ENCODE assay signal across 8 cellular contexts in the genomic region with DNA sequence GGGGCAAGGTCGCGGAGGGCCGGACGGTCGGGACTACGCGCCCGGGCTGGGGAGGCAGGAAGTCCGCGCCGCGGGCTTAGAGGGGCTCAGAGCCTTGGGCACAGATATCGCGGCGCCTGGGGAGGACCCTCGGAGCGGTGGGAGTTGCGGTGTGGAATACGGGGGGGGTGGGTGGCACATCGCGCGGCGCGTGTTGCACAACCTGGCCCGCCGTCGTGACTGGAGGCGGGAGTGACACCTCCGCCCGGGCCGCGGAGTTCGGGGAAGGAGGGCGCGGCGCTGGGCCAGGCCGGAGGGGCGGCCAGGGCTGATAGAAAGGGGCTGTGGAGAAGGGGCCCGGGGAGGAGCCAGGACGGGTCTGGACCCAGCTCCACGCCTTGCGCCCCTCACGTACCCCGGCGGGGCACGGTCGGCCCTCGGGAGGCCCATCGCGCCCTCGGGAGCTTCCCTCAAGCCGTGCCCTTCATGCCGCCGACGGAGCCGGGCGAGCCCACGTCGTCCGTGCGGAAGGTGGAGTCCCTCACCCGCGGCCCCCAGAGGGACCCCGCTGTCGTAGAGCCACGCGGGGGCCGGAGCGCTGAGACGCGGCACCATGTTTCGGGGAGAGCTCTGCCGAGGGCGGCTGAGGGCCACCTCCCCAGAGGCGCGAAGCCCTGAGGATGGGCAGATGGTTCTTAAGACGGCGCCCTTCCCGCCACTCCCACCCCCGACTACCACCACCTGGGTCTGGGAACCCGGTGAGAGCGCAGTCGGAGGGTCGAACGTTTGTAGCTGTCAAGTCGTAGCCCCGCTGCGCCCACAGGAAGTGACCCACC. TPM values are rescaled to one million over a fixed set of nuclear protein-coding genes. Genes with fewer than 3 reads are reported as not detected.
DNase-seq lines count a peak whose midpoint lies in the region; ATAC-seq and TF ChIP-seq lines count a peak whose summit lies in the region.

No MANE protein-coding gene starts in this region.

- peaks cover 29% of the 10 kb centered on the region for H3K36me3 Mint-ChIP-seq in T-helper 2 cell treated with Interferon-gamma antibody and Interleukin-4, amounts not matched to agents 5 μg/mL and 100 μg/mL, for 36 hours (ENCODE audit: low read depth)

- no peaks in the 10 kb centered on the region for H3K27me3 Mint-ChIP-seq in T-helper 2 cell treated with Interferon-gamma antibody and Interleukin-4, amounts not matched to agents 5 μg/mL and 100 μg/mL, for 36 hours (ENCODE audit: low read depth)

- no peaks in the 10 kb centered on the region for H3K27me3 ChIP-seq in duodenal mucosa (ENCODE audit: control insufficient read depth in 1 of 2, insufficient read depth in 2 of 2, low read length in 2 of 2)
- no peaks in the 10 kb centered on the region for H3K27me3 ChIP-seq in mucosa of rectum (ENCODE audit: control insufficient read depth in 2 of 2, insufficient read depth in 2 of 2, low read length in 2 of 2)
- H3K27me3 ChIP-seq in transverse colon = no peaks in the 10 kb centered on the region

- TF ChIP-seq POLR2A in transverse colon (IDR thresholded peaks at IDR 0.05) = no peak

- ATAC-seq in GM21786 (IDR thresholded peaks at IDR 0.05; ENCODE audit: unreplicated experiment) = peak; percentile 9

- no peaks in the 10 kb centered on the region for H3K36me3 ChIP-seq in duodenal mucosa (ENCODE audit: control insufficient read depth in 1 of 2, insufficient read depth in 2 of 2, low read length in 2 of 2)
- no peaks in the 10 kb centered on the region for H3K36me3 ChIP-seq in mucosa of rectum (ENCODE audit: control insufficient read depth in 2 of 2, insufficient read depth in 2 of 2, low read length in 2 of 2)
- H3K36me3 ChIP-seq in transverse colon = no peaks in the 10 kb centered on the region

- H3K9me3 Mint-ChIP-seq in T-helper 2 cell treated with Interferon-gamma antibody and Interleukin-4, amounts not matched to agents 5 μg/mL and 100 μg/mL, for 36 hours = no peaks in the 10 kb centered on the region

- in situ Hi-C loops in transverse colon (cut with MboI; ENCODE audit: low pct_ligation_motif_present in 1 of 4, low pct_unique_long_range_greater_than_20kb in 1 of 4, low sequenced_read_pairs in 3 of 4) = no loop called here

- no peaks in the 10 kb centered on the region for H3K9me3 ChIP-seq in duodenal mucosa (ENCODE audit: control insufficient read depth in 1 of 2, low read length in 2 of 2)
- H3K9me3 ChIP-seq in mucosa of rectum (ENCODE audit: control insufficient read depth in 2 of 2, low read length in 2 of 2) = no peaks in the 10 kb centered on the region
- H3K9me3 ChIP-seq in transverse colon = no peaks in the 10 kb centered on the region

- H3K4me1 ChIP-seq in duodenal mucosa (ENCODE audit: control insufficient read depth in 1 of 2, insufficient read depth in 2 of 2, low read length in 2 of 2) (peaks cover 22 to 25% of the 10 kb centered on the region in 2 donors), mucosa of rectum (ENCODE audit: control insufficient read depth in 2 of 2, insufficient read depth in 2 of 2, low read length in 2 of 2) (peaks cover 6 to 10% of the 10 kb centered on the region in 2 donors), transverse colon (peaks cover 0 to 29% (median 18%) of the 10 kb centered on the region in 4 donors)

- peak overlapping the region; percentile 79 to 88 for H3K9ac ChIP-seq in duodenal mucosa (ENCODE audit: low read depth in 1 of 2, low read length in 2 of 2)
- H3K9ac ChIP-seq in mucosa of rectum (ENCODE audit: low read depth in 1 of 2, low read length in 2 of 2) = peak overlapping the region; percentile 74 to 97

- peaks cover 37% of the 10 kb centered on the region for H3K4me1 Mint-ChIP-seq in T-helper 2 cell treated with Interferon-gamma antibody and Interleukin-4, amounts not matched to agents 5 μg/mL and 100 μg/mL, for 36 hours (ENCODE audit: low read depth)

- H3K4me3 ChIP-seq in duodenal mucosa (ENCODE audit: low read depth in 1 of 2, low read length in 2 of 2) (peak overlapping the region; percentile 81 to 86), mucosa of rectum (ENCODE audit: low read length in 2 of 2) (peak overlapping the region; percentile 77 to 93), transverse colon (peak overlapping the region; percentile 83 to 92 (median 90))

- intact Hi-C loops in transverse colon (cut with DNase I; ENCODE audit: low total_unique reads) = no loop called here

- peak overlapping the region; percentile 93 for H3K4me3 Mint-ChIP-seq in T-helper 2 cell treated with Interferon-gamma antibody and Interleukin-4, amounts not matched to agents 5 μg/mL and 100 μg/mL, for 36 hours

- DNase-seq in AG20443 (ENCODE audit: low spot score) (peak; percentile 58), transverse colon (peak; percentile 49), NCI-H2081 treated with DMSO at 0.1 percent for 48 hours (lab: John Stamatoyannopoulos, UW) (no peak), NCI-H1092 treated with DMSO at 0.1 percent for 48 hours (lab: John Stamatoyannopoulos, UW) (no peak)
- DNase-seq in T-helper 2 cell treated with Interferon-gamma antibody and Interleukin-4, amounts not matched to agents 5 μg/mL and 100 μg/mL, for 36 hours (ENCODE audit: low spot score) = peak; percentile 14

- no peak for TF ChIP-seq CTCF in transverse colon (IDR thresholded peaks at IDR 0.05)

- peak overlapping the region; percentile 76 for H3K27ac ChIP-seq in duodenal mucosa (ENCODE audit: low read depth, low read length)
- H3K27ac ChIP-seq in mucosa of rectum (ENCODE audit: low read depth in 2 of 2, low read length in 2 of 2) = peak overlapping the region; percentile 89 to 90
- H3K27ac ChIP-seq in transverse colon = peak overlapping the region; percentile 91 to 97 (median 93)

- WGBS in transverse colon (ENCODE audit: low coverage in 1 of 2), 2 donors = 7% methylated on average over 75 of the region's 88 CpGs; no CpG with 5 or more reads in 1 of the 2 donors

- no peak for TF ChIP-seq EP300 in transverse colon (IDR thresholded peaks at IDR 0.05; ENCODE audit: low read depth)

- peak overlapping the region; percentile 77 for H3K27ac Mint-ChIP-seq in T-helper 2 cell treated with Interferon-gamma antibody and Interleukin-4, amounts not matched to agents 5 μg/mL and 100 μg/mL, for 36 hours

RNA-seq across cellular contexts. Expression of a gene that starts 0.7 kb away (rescaled TPM):
- 10 to 100 TPM; 18.4 to 51.3 (median 32.9) TPM for total RNA-seq in transverse colon

RNA-seq across cellular contexts. Expression of a gene that starts 35.7 kb away (rescaled TPM):
- total RNA-seq in transverse colon = under 1 TPM in 3 of 4 donors, not detected in 1; under 0.01 to 0.20 (median 0.16) TPM

Comparison
In these comparisons a context has a peak if more than half of its experiments do, and no peak if none do; other contexts are left out.
1. DNase-seq: peak in AG20443 (single experiment), T-helper 2 cell treated with Interferon-gamma antibody and Interleukin-4, amounts not matched to agents 5 μg/mL and 100 μg/mL, for 36 hours (single experiment) and transverse colon (single experiment); none in NCI-H2081 treated with DMSO at 0.1 percent for 48 hours (single experiment) and NCI-H1092 treated with DMSO at 0.1 percent for 48 hours (single experiment).
2. Peak in every context shown above with its lines, with median percentiles within 50 percentile points of each other: H3K27ac ChIP-seq and H3K4me3 ChIP-seq.